1 cellular context compared by ENCODE assay signal in genomic region chr6:89260310-89260709, GRCh38.
TF ChIP-seq lines count a peak whose summit lies in the region.

No MANE protein-coding gene starts in this region.

TF ChIP-seq in K562, 482 proteins besides CTCF, POLR2A, EP300 and RAD21 (continued from another document and continues in another):
- no peak for TF ChIP-seq ZBTB40 (IDR thresholded peaks at IDR 0.05)
- TF ChIP-seq ZBTB40 (CRISPR knock-in tag; IDR thresholded peaks at IDR 0.05) = no peak
- TF ChIP-seq MNT (conservative IDR thresholded peaks at IDR 0.05) = peak; percentile 59 to 61; a peak in 3 of 4 replicates
- peak; percentile 84 for TF ChIP-seq MAX (CRISPR knock-in tag; IDR thresholded peaks at IDR 0.05)
- 0 out of 2 replicates have a peak, but pooled peaks have one; percentile 26 for TF ChIP-seq VEZF1 (CRISPR knock-in tag; IDR thresholded peaks at IDR 0.05)
- TF ChIP-seq ZFX (CRISPR knock-in tag; IDR thresholded peaks at IDR 0.05) = peak; percentile 71
- no peak for TF ChIP-seq NR4A1 (CRISPR knock-in tag; IDR thresholded peaks at IDR 0.05)
- no peak for TF ChIP-seq NR4A1 (tag; IDR thresholded peaks at IDR 0.05)
- TF ChIP-seq ZBTB17 (CRISPR knock-in tag; IDR thresholded peaks at IDR 0.05) = no peak
- no peak for TF ChIP-seq RBM17 (IDR thresholded peaks at IDR 0.05; ENCODE audit: borderline replicate concordance, low read depth, low read length)
- TF ChIP-seq TEAD4 (IDR thresholded peaks at IDR 0.05; ENCODE audit: low read length) = peak; percentile 69; the same call in 1 of the 2 replicates
- TF ChIP-seq TEAD4 (CRISPR knock-in tag; IDR thresholded peaks at IDR 0.05; ENCODE audit: borderline replicate concordance) = no peak
- TF ChIP-seq MITF (IDR thresholded peaks at IDR 0.05) = 0 out of 2 replicates have a peak, but pooled peaks have one; percentile 33
- TF ChIP-seq STAT5A (IDR thresholded peaks at IDR 0.05; ENCODE audit: borderline replicate concordance, low read length) = peak; percentile 43
- no peak for TF ChIP-seq MEF2D (tag; conservative IDR thresholded peaks at IDR 0.05; ENCODE audit: low read depth)
- 0 out of 2 replicates have a peak, but pooled peaks have one; percentile 25 for TF ChIP-seq ZBTB33 (CRISPR knock-in tag; IDR thresholded peaks at IDR 0.05)
- no peak for TF ChIP-seq RBFOX2 (IDR thresholded peaks at IDR 0.05; ENCODE audit: low read depth, low read length)
- TF ChIP-seq ASH1L (IDR thresholded peaks at IDR 0.05; ENCODE audit: borderline replicate concordance, low read depth, partially characterized antibody) = no peak
- TF ChIP-seq TAF9B (IDR thresholded peaks at IDR 0.05; ENCODE audit: partially characterized antibody) = no peak
- no peak for TF ChIP-seq ZNF431 (CRISPR knock-in tag; IDR thresholded peaks at IDR 0.05)
- TF ChIP-seq MTA2 (IDR thresholded peaks at IDR 0.05; ENCODE audit: low read depth) = no peak
- 0 out of 2 replicates have a peak, but pooled peaks have one; percentile 35 for TF ChIP-seq KLF16 (IDR thresholded peaks at IDR 0.05)
- no peak for TF ChIP-seq HINFP (tag; conservative IDR thresholded peaks at IDR 0.05; ENCODE audit: low read depth)
- no peak for TF ChIP-seq ZKSCAN1 (IDR thresholded peaks at IDR 0.05; ENCODE audit: low read depth, low read length)
- TF ChIP-seq SRSF7 (optimal IDR thresholded peaks at IDR 0.05; ENCODE audit: low read depth, low read length) = no peak
- TF ChIP-seq SMAD4 (CRISPR knock-in tag; conservative IDR thresholded peaks at IDR 0.05) = peak; percentile 47
- peak in 1 of 2 experiments; percentile 32; a peak in 1 of 4 replicates for TF ChIP-seq NRF1 (conservative IDR thresholded peaks at IDR 0.05 in 1 of 2, IDR thresholded peaks at IDR 0.05 in 1 of 2)
- no peak for TF ChIP-seq CBX3 (IDR thresholded peaks at IDR 0.05; ENCODE audit: borderline replicate concordance in 1 of 2, low read length in 2 of 2)
- peak; percentile 37 for TF ChIP-seq CXXC5 (CRISPR knock-in tag; IDR thresholded peaks at IDR 0.05)
- no peak for TF ChIP-seq TAF1 (IDR thresholded peaks at IDR 0.05; ENCODE audit: control insufficient read depth, extremely low read depth, insufficient read depth, low read length, severe bottlenecking)
- peak; percentile 96 for TF ChIP-seq L3MBTL2 (IDR thresholded peaks at IDR 0.05)
- TF ChIP-seq ZFP91 (CRISPR knock-in tag; IDR thresholded peaks at IDR 0.05) = no peak
- no peak for TF ChIP-seq ZNF23 (CRISPR knock-in tag; IDR thresholded peaks at IDR 0.05)
- peak; percentile 60 for TF ChIP-seq TCF3 (CRISPR knock-in tag; IDR thresholded peaks at IDR 0.05)
- TF ChIP-seq MYC (IDR thresholded peaks at IDR 0.05; ENCODE audit: low read depth, low read length) = peak; percentile 87
- no peak for TF ChIP-seq MYC (CRISPR knock-in tag; IDR thresholded peaks at IDR 0.05; ENCODE audit: borderline replicate concordance, low read depth)
- TF ChIP-seq HLTF (IDR thresholded peaks at IDR 0.05) = no peak
- TF ChIP-seq USF1 (CRISPR knock-in tag; IDR thresholded peaks at IDR 0.05) = peak; percentile 46; the same call in 1 of the 2 replicates
- no peak for TF ChIP-seq ZSCAN29 (IDR thresholded peaks at IDR 0.05)
